In genomic region chr20:34111712-34112599, GRCh38 we compare ENCODE assay signal across 8 cellular contexts. TPM values are rescaled to one million over a fixed set of nuclear protein-coding genes. Genes with fewer than 3 reads are reported as not detected.
DNase-seq lines count a peak whose midpoint lies in the region; ATAC-seq and TF ChIP-seq lines count a peak whose summit lies in the region.

EIF2S2 (minus strand) TSS chr20:34112243; CDS start chr20:34112110, 133 bp downstream.

- DNase-seq in DMS79 treated with DMSO at 0.1 percent for 48 hours (lab: John Stamatoyannopoulos, UW), result peak; percentile 89
- DNase-seq in Karpas-422, result peak; percentile 99
- peak; percentile 100 for DNase-seq in RKO (ENCODE audit: low spot score)
- DNase-seq in activated T-helper 1 cell treated with Interleukin-2 at 50 U/mL for 16 hours (ENCODE audit: low read depth), result peak; percentile 94
- peak; percentile 84 for DNase-seq in esophagus squamous epithelium (lab: John Stamatoyannopoulos, UW)
- peak; percentile 98 for DNase-seq in myocyte (ENCODE audit: low read depth)
- peak; percentile 90 for DNase-seq in stimulated activated CD8-positive, alpha-beta memory T cell treated with anti-CD3 and anti-CD28 coated beads, Interleukin-7, amount 100 ng/mL, for 48 hours (ENCODE audit: extremely low read depth in 1 of 2, low read depth in 1 of 2)

- H3K27me3 ChIP-seq in Karpas-422 (ENCODE audit: low read length) (no peaks in the 10 kb centered on the region), esophagus squamous epithelium (no peaks in the 10 kb centered on the region)

- H3K79me2 ChIP-seq in Karpas-422 (ENCODE audit: low read length), result peaks cover 51% of the 10 kb centered on the region

- H3K4me3 ChIP-seq in Karpas-422 (ENCODE audit: low read length) (peak within 1 kb of the TSS; percentile 88), esophagus squamous epithelium (peak within 1 kb of the TSS; percentile 80 to 98 (median 94))

- peak within 1 kb of the TSS; percentile 97 for H3K4me2 ChIP-seq in Karpas-422 (ENCODE audit: low read depth, low read length, poor library complexity, severe bottlenecking)

- H3K27ac ChIP-seq in Karpas-422 (ENCODE audit: low read length), result peak within 1 kb of the TSS; percentile 84
- peak within 1 kb of the TSS; percentile 96 to 99 (median 98) for H3K27ac ChIP-seq in esophagus squamous epithelium

- H3K4me1 ChIP-seq in Karpas-422 (ENCODE audit: low read length) (peaks cover 39% of the 10 kb centered on the region), esophagus squamous epithelium (peaks cover 8 to 51% (median 15%) of the 10 kb centered on the region in 3 donors)

- H4K20me1 ChIP-seq in Karpas-422 (ENCODE audit: insufficient read depth, low read depth, low read length), result peaks cover 36% of the 10 kb centered on the region

- no peaks in the 10 kb centered on the region for H3K9me2 ChIP-seq in Karpas-422 (replicated peaks; ENCODE audit: insufficient read depth, low read length)

- H3K36me3 ChIP-seq in Karpas-422 (ENCODE audit: insufficient read depth, low read length) (peaks cover 35% of the 10 kb centered on the region; the same call in 1 of the 2 replicates), esophagus squamous epithelium (peaks cover 0 to 19% (median 0%) of the 10 kb centered on the region in 3 donors)

- WGBS in esophagus squamous epithelium, 2 donors, result 0 to 2% methylated on average over 4 to 23 of the region's 81 CpGs

- intact Hi-C loops in esophagus squamous epithelium (cut with DNase I), result no loop called here

- peak within 1 kb of the TSS; percentile 94 for H3K9ac ChIP-seq in Karpas-422 (ENCODE audit: low read length)

- peak in 3 of 6 experiments; percentile 16 to 37 (median 20) for TF ChIP-seq CTCF in esophagus squamous epithelium (IDR thresholded peaks at IDR 0.05)

- peak within 1 kb of the TSS; percentile 97 for H2AFZ ChIP-seq in Karpas-422 (ENCODE audit: low read length)

- H3K9me3 ChIP-seq in Karpas-422 (ENCODE audit: low read length) (no peaks in the 10 kb centered on the region), esophagus squamous epithelium (no peaks in the 10 kb centered on the region)

- peak; percentile 84 for ATAC-seq in GM21825 (IDR thresholded peaks at IDR 0.05; ENCODE audit: unreplicated experiment)

- peak in 3 of 4 donors; percentile 95 to 99 (median 97) for TF ChIP-seq POLR2A in esophagus squamous epithelium (IDR thresholded peaks at IDR 0.05)

RNA-seq across cellular contexts. Expression of gene EIF2S2, which starts in this region (rescaled TPM):
- 63.9 and 83.5 TPM in 2 replicates for total RNA-seq in Karpas-422 (2014; rRNA removed; shearing (Covaris generic); ENCODE audit: low replicate concordance)
- total RNA-seq in esophagus squamous epithelium, result 10 to 100 TPM; 39.0 to 79.3 (median 64.4) TPM
- 71.0 and 75.1 TPM in 2 replicates for total RNA-seq in myocyte
- 69.2 TPM for polyA plus RNA-seq in myocyte (2012)

Comparison
In these comparisons a context has a peak if more than half of its experiments do, and no peak if none do; other contexts are left out.
1. Peak in every context shown above with its lines: DNase-seq, ATAC-seq, H3K4me3 ChIP-seq and H3K27ac ChIP-seq.